In the genomic region with DNA sequence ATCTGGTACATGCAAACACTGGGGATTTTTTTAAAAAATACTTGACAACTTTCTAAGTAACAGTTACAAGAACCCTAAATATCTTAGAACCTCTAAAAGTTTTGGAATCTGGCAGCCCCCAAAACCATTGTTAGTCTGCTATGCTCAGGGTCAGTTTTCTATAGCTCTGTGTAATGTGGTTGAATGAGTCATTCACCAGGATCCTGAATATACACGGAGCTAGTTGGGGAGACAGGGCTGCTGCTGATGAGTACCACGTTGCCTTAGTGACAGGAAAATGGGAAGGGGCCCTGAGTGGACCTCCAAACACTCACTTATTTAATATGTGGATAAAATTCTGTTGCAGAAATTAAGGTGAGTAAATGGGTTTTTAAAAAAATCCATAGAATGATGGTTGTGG, we compare ENCODE assay signal across 14 cellular contexts. TPM values are rescaled to one million over a fixed set of nuclear protein-coding genes. Genes with fewer than 3 reads are reported as not detected.
A peak's percentile ranks its signal among the peaks of the same experiment; 100 is the strongest.
DNase-seq lines count a peak whose midpoint lies in the region; ATAC-seq and TF ChIP-seq lines count a peak whose summit lies in the region.
"Had no signal": no experiment of that assay in that cellular context is flagged by ENCODE, and none has a peak within 500 bp of the region (broad histone marks: within the 10 kb centered on the region; RNA-seq: fewer than 3 reads in every experiment).

No MANE protein-coding gene starts in this region.

- ATAC-seq in WTC11: 0 out of 2 replicates have a peak, but pooled peaks have one; percentile 22
- no peak for ATAC-seq in GM18858 (IDR thresholded peaks at IDR 0.05; ENCODE audit: unreplicated experiment)
- ATAC-seq: K562, Right ventricle myocardium inferior had no signal

- peak; percentile 42 for DNase-seq in ACHN
- DNase-seq in HT1080 (ENCODE audit: low read depth): peak; percentile 84
- no peak for DNase-seq in WTC11 (ENCODE audit: low spot score)
- DNase-seq in iris pigment epithelial cell (ENCODE audit: low read depth): peak; percentile 81
- no peak for DNase-seq in lower leg skin (ENCODE audit: low spot score in 2 of 2)
- DNase-seq in immature natural killer cell: no peak
- DNase-seq in activated effector memory CD4-positive, alpha-beta T cell treated with Interleukin-2 at 50 U/mL for 16 hours: no peak
- DNase-seq: activated gamma-delta T cell, head of caudate nucleus had no signal

- no peak for TF ChIP-seq CTCF in WTC11 (IDR thresholded peaks at IDR 0.05)
- no peak for TF ChIP-seq CTCF in lower leg skin (IDR thresholded peaks at IDR 0.05)

- H3K27ac Mint-ChIP-seq in WTC11: no peak overlapping the region
- H3K27ac Mint-ChIP-seq in immature natural killer cell: no peak overlapping the region
- H3K27ac Mint-ChIP-seq: dendritic cell treated with granulocyte-macrophage colony-stimulating factor and Interleukin-4, amounts not matched to agents 40 ng/mL and 50 ng/mL, for 4 days had no signal

- CTCF ChIA-PET in WTC11 (lab: Charles Lee): no interaction called here

- H3K27me3 Mint-ChIP-seq in WTC11 (ENCODE audit: low read depth) (peaks cover 7% of the 10 kb centered on the region), immature natural killer cell (ENCODE audit: low read depth in 3 of 3) (peaks cover 0 to 8% (median 3%) of the 10 kb centered on the region in 3 donors)
- H3K27me3 Mint-ChIP-seq: dendritic cell treated with granulocyte-macrophage colony-stimulating factor and Interleukin-4, amounts not matched to agents 40 ng/mL and 50 ng/mL, for 4 days had no signal

- in situ Hi-C loops in ACHN (cut with HindIII; ENCODE audit: low pct_ligation_motif_present, low pct_unique_long_range_greater_than_20kb, low sequenced_read_pairs): no loop called here

- H3K4me1 Mint-ChIP-seq in WTC11: peaks cover 18% of the 10 kb centered on the region
- H3K4me1 Mint-ChIP-seq in immature natural killer cell: peaks cover 4 to 5% of the 10 kb centered on the region in 2 donors

- WGBS in lower leg skin, 2 donors: 37 to 43% methylated on average over 2 of the region's 2 CpGs

- no peak overlapping the region for H3K4me3 Mint-ChIP-seq in WTC11
- no peak overlapping the region for H3K4me3 Mint-ChIP-seq in immature natural killer cell
- H3K4me3 Mint-ChIP-seq: dendritic cell treated with granulocyte-macrophage colony-stimulating factor and Interleukin-4, amounts not matched to agents 40 ng/mL and 50 ng/mL, for 4 days had no signal

- H3K36me3 Mint-ChIP-seq in WTC11 (no peaks in the 10 kb centered on the region; the same call in 1 of the 2 replicates), immature natural killer cell (peaks cover 0 to 4% (median 0%) of the 10 kb centered on the region in 3 donors)

- H3K9me3 Mint-ChIP-seq in WTC11: peaks cover 28% of the 10 kb centered on the region
- no peaks in the 10 kb centered on the region for H3K9me3 Mint-ChIP-seq in immature natural killer cell

- POLR2A ChIA-PET in WTC11 (lab: Charles Lee): no interaction called here

- intact Hi-C loops in lower leg skin (cut with DNase I; ENCODE audit: low total_unique reads): no loop called here

- H3K4me3 ChIP-seq in lower leg skin (ENCODE audit: low read depth, poor library complexity, severe bottlenecking): no peak overlapping the region
- H3K4me3 ChIP-seq: K562, thoracic aorta had no signal

- no peak for TF ChIP-seq POLR2A in lower leg skin (IDR thresholded peaks at IDR 0.05)

TF ChIP-seq in WTC11, 78 proteins besides CTCF, POLR2A, EP300 and RAD21:
- TF ChIP-seq ZBTB21 (CRISPR knock-in tag; IDR thresholded peaks at IDR 0.05; ENCODE audit: borderline replicate concordance) (no peak), TCF7 (CRISPR knock-in tag; IDR thresholded peaks at IDR 0.05; ENCODE audit: low read depth) (no peak), JUN (CRISPR knock-in tag; IDR thresholded peaks at IDR 0.05) (no peak), ZNF416 (CRISPR knock-in tag; IDR thresholded peaks at IDR 0.05) (no peak), NFYB (CRISPR knock-in tag; conservative IDR thresholded peaks at IDR 0.05; ENCODE audit: low read depth) (no peak), ZNF317 (CRISPR knock-in tag; IDR thresholded peaks at IDR 0.05; ENCODE audit: borderline replicate concordance, low read depth) (no peak), TP53 (CRISPR knock-in tag; IDR thresholded peaks at IDR 0.05) (no peak), IRF2 (CRISPR knock-in tag; IDR thresholded peaks at IDR 0.05; ENCODE audit: borderline replicate concordance, low read depth) (no peak), RORB (CRISPR knock-in tag; IDR thresholded peaks at IDR 0.05) (no peak)
- TF ChIP-seq, protein P1, sequence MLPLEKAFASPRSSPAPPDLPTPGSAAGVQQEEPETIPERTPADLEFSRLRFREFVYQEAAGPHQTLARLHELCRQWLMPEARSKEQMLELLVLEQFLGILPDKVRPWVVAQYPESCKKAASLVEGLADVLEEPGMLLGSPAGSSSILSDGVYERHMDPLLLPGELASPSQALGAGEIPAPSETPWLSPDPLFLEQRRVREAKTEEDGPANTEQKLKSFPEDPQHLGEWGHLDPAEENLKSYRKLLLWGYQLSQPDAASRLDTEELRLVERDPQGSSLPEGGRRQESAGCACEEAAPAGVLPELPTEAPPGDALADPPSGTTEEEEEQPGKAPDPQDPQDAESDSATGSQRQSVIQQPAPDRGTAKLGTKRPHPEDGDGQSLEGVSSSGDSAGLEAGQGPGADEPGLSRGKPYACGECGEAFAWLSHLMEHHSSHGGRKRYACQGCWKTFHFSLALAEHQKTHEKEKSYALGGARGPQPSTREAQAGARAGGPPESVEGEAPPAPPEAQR (CRISPR knock-in tag; IDR thresholded peaks at IDR 0.05): no peak
- TF ChIP-seq, protein P2, sequence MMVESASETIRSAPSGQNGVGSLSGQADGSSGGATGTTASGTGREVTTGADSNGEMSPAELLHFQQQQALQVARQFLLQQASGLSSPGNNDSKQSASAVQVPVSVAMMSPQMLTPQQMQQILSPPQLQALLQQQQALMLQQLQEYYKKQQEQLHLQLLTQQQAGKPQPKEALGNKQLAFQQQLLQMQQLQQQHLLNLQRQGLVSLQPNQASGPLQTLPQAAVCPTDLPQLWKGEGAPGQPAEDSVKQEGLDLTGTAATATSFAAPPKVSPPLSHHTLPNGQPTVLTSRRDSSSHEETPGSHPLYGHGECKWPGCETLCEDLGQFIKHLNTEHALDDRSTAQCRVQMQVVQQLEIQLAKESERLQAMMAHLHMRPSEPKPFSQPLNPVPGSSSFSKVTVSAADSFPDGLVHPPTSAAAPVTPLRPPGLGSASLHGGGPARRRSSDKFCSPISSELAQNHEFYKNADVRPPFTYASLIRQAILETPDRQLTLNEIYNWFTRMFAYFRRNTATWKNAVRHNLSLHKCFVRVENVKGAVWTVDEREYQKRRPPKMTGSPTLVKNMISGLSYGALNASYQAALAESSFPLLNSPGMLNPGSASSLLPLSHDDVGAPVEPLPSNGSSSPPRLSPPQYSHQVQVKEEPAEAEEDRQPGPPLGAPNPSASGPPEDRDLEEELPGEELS (CRISPR knock-in tag; IDR thresholded peaks at IDR 0.05): no peak
TF ChIP-seq in WTC11: peak in this region for 0.

RNA-seq across cellular contexts. Expression of gene TANC1, which starts 36.9 kb away (rescaled TPM):
- total RNA-seq in HT1080 (2014; rRNA removed; shearing (Covaris generic)): 17.0 and 20.0 TPM in 2 replicates
- polyA plus RNA-seq in HT1080 (2015; cell fraction: cytosol; rRNA removed): 11.6 and 14.0 TPM in 2 replicates
- 54.4 and 56.1 TPM in 2 replicates for polyA plus RNA-seq in HT1080 (2015; cell fraction: nucleus; rRNA removed)
- total RNA-seq in WTC11 (2021) (8.5 to 11.6 TPM (median 8.7 TPM) in 3 replicates), lower leg skin (100 to 1,000 TPM in 2 of 4 donors, 10 to 100 TPM in 2; 65.8 to 111 (median 93.6) TPM)
- under 1 TPM in 2 of 3 donors, not detected in 1; 0.41 to 0.46 TPM for polyA plus RNA-seq in immature natural killer cell

Comparison
In these comparisons a context has a peak if more than half of its experiments do, and no peak if none do; other contexts are left out.
1. DNase-seq: peak in ACHN (single experiment), HT1080 (single experiment) and iris pigment epithelial cell (single experiment); none in WTC11 (single experiment), lower leg skin (0 of 2), immature natural killer cell (0 of 3) and activated effector memory CD4-positive, alpha-beta T cell treated with Interleukin-2 at 50 U/mL for 16 hours (single experiment).